ENCODE assay signal across 13 cellular contexts in the genomic region with DNA sequence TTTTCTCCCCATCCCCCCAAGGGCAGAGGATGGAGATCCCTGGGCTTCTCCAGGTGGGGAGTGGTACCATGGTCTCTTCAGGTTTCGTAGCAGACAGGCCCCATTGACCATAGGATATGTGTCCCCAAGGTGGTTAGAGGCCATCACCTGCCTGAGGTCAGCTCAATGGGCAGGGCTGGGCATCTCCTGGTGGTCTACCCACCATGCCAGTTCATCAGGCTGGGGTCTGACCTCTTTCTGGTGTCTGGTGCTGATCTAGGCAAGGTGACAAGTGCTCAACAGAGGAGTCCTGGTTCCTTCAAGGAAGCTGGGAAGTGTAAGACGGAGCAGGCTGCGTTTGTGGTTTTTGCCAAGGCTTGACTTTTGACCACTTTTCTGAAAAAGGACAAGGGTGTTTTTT.
DNase-seq lines count a peak whose midpoint lies in the region; ATAC-seq and TF ChIP-seq lines count a peak whose summit lies in the region.
"Had no signal": no experiment of that assay in that cellular context is flagged by ENCODE, and none has a peak within 500 bp of the region (broad histone marks: within the 10 kb centered on the region; RNA-seq: fewer than 3 reads in every experiment).

No MANE protein-coding gene starts in this region.

- H3K27ac ChIP-seq in CD8-positive, alpha-beta T cell (ENCODE audit: low read depth, low read length): no peak overlapping the region
- H3K27ac ChIP-seq in PC-9 (peak overlapping the region; percentile 18; the same call in 1 of the 2 replicates), esophagus (ENCODE audit: low read depth in 2 of 2, low read length in 1 of 2) (peak overlapping the region; percentile 47 to 68), sigmoid colon (peak overlapping the region; percentile 69 to 85 (median 82))

- no peak for TF ChIP-seq POLR2A in sigmoid colon (IDR thresholded peaks at IDR 0.05)

- no peaks in the 10 kb centered on the region for H3K9me2 ChIP-seq in PC-9 (ENCODE audit: insufficient read depth)

- CTCF ChIA-PET in CD8-positive, alpha-beta T cell (lab: Charles Lee): interaction anchor here (2.1 kb wide), 1 partner anchor 190 kb away, joined by 7 read pairs; no protein-coding TSS in a partner anchor
- CTCF ChIA-PET in PC-9 (lab: Charles Lee): no interaction called here

- H3K36me3 Mint-ChIP-seq in CD8-positive, alpha-beta T cell: peaks cover 2% of the 10 kb centered on the region

- H3K9me3 Mint-ChIP-seq in CD8-positive, alpha-beta T cell: no peaks in the 10 kb centered on the region

- WGBS in esophagus, 2 donors: 91% methylated on average over 3 of the region's 3 CpGs
- 87 to 91% methylated on average over 3 of the region's 3 CpGs for WGBS in sigmoid colon, 2 donors

- BruUV-seq in PC-9 (replicated peaks; lab: Mats Ljungman, UMichigan): no TSS peak

- H3K4me2 ChIP-seq in PC-9: no peak overlapping the region

- no peak for ATAC-seq in CD8-positive, alpha-beta T cell
- ATAC-seq: left colon, pancreas had no signal

- peaks cover 100% of the 10 kb centered on the region for H3K79me2 ChIP-seq in PC-9 (ENCODE audit: low read depth)

- no peaks in the 10 kb centered on the region for H3K27me3 ChIP-seq in CD8-positive, alpha-beta T cell (ENCODE audit: insufficient read depth, low read length)
- no peaks in the 10 kb centered on the region for H3K27me3 ChIP-seq in PC-9 (ENCODE audit: insufficient read depth, low read depth)
- H3K27me3 ChIP-seq in esophagus (ENCODE audit: control insufficient read depth in 1 of 2, insufficient read depth in 2 of 2, low read length in 2 of 2): no peaks in the 10 kb centered on the region
- H3K27me3 ChIP-seq in sigmoid colon: no peaks in the 10 kb centered on the region
- H3K27me3 ChIP-seq: pancreas, tibial artery had no signal

- peaks cover 81% of the 10 kb centered on the region for H3K4me1 Mint-ChIP-seq in CD8-positive, alpha-beta T cell (ENCODE audit: low read depth)

- H2AFZ ChIP-seq in PC-9: no peak overlapping the region

- POLR2A ChIA-PET in CD8-positive, alpha-beta T cell (lab: Charles Lee): interaction anchor here (0.6 to 1.4 kb wide), 2 partner anchors 18 to 104 kb away, joined by 3 to 4 read pairs; no protein-coding TSS in a partner anchor
- POLR2A ChIA-PET in PC-9 (lab: Charles Lee; ENCODE audit: unreplicated experiment): no interaction called here

- intact Hi-C loops in CD8-positive, alpha-beta T cell (cut with DNase I, micrococcal nuclease): no loop called here
- intact Hi-C loops in PC-9 (cut with micrococcal nuclease; ENCODE audit: unreplicated experiment): no loop called here
- intact Hi-C loops in sigmoid colon (cut with DNase I): loop anchor here (5.0 kb wide), 1 partner anchor 115 kb away; the partner anchor contains the start of genes AAGAB and IQCH

- no peak for DNase-seq in CD8-positive, alpha-beta T cell
- DNase-seq in PC-9: no peak
- peak; percentile 51 for DNase-seq in sigmoid colon
- DNase-seq in GM19240 (ENCODE audit: insufficient read length, low spot score): no peak
- no peak for DNase-seq in NCI-H524 (lab: John Stamatoyannopoulos, UW)
- DNase-seq in NCI-H510A treated with DMSO at 0.1 percent for 48 hours (lab: John Stamatoyannopoulos, UW): no peak
- DNase-seq: DND-41; NCI-H1930; pancreas; stimulated activated CD4-positive, alpha-beta T cell treated with anti-CD3 and anti-CD28 coated beads, Interleukin-4, amount 100 ng/mL, for 1 hour had no signal

- no peak for TF ChIP-seq EP300 in sigmoid colon (IDR thresholded peaks at IDR 0.05)

- no peak for TF ChIP-seq CTCF in CD8-positive, alpha-beta T cell (IDR thresholded peaks at IDR 0.05)
- TF ChIP-seq CTCF in PC-9 (conservative IDR thresholded peaks at IDR 0.05) (no peak), sigmoid colon (IDR thresholded peaks at IDR 0.05) (no peak)

- H3K4me1 ChIP-seq in CD8-positive, alpha-beta T cell (ENCODE audit: insufficient read depth, low read length): peaks cover 43% of the 10 kb centered on the region
- peaks cover 33% of the 10 kb centered on the region for H3K4me1 ChIP-seq in PC-9 (replicated peaks; ENCODE audit: insufficient read depth)
- peaks cover 10 to 24% of the 10 kb centered on the region in 2 donors for H3K4me1 ChIP-seq in esophagus (ENCODE audit: control insufficient read depth in 2 of 2, insufficient read depth in 2 of 2, low read length in 1 of 2)
- peaks cover 0 to 98% (median 97%) of the 10 kb centered on the region in 4 donors for H3K4me1 ChIP-seq in sigmoid colon

- no peaks in the 10 kb centered on the region for H3K36me3 ChIP-seq in CD8-positive, alpha-beta T cell (ENCODE audit: insufficient read depth, low read length)
- H3K36me3 ChIP-seq in PC-9 (ENCODE audit: low read depth) (peaks cover 5% of the 10 kb centered on the region; the same call in 1 of the 2 replicates), esophagus (ENCODE audit: control insufficient read depth in 2 of 2, insufficient read depth in 2 of 2, low read length in 1 of 2) (peaks cover 0 to 3% of the 10 kb centered on the region in 2 donors), sigmoid colon (no peaks in the 10 kb centered on the region)
- H3K36me3 ChIP-seq: pancreas, tibial artery had no signal

- no peaks in the 10 kb centered on the region; the same call in none of the 2 replicates for H4K20me1 ChIP-seq in PC-9 (ENCODE audit: insufficient read depth)

- no peaks in the 10 kb centered on the region for H3K9me3 ChIP-seq in CD8-positive, alpha-beta T cell (ENCODE audit: low read length)
- no peaks in the 10 kb centered on the region for H3K9me3 ChIP-seq in PC-9 (ENCODE audit: insufficient read depth, low read depth)
- H3K9me3 ChIP-seq in esophagus (ENCODE audit: control insufficient read depth in 2 of 2, insufficient read depth in 1 of 2, low read depth in 1 of 2, low read length in 1 of 2): no peaks in the 10 kb centered on the region
- H3K9me3 ChIP-seq in sigmoid colon: no peaks in the 10 kb centered on the region
- H3K9me3 ChIP-seq: pancreas, tibial artery had no signal

- peaks cover 24% of the 10 kb centered on the region; the same call in 1 of the 2 replicates for H3F3A ChIP-seq in PC-9 (ENCODE audit: insufficient read depth, low read depth)

- peak overlapping the region; percentile 56 for H3K27ac Mint-ChIP-seq in CD8-positive, alpha-beta T cell

- H3K4me3 ChIP-seq in CD8-positive, alpha-beta T cell (ENCODE audit: low read depth, low read length): no peak overlapping the region
- H3K4me3 ChIP-seq in PC-9 (no peak overlapping the region), esophagus (ENCODE audit: low read depth in 1 of 2, low read length in 2 of 2) (no peak overlapping the region), sigmoid colon (no peak overlapping the region)
- H3K4me3 ChIP-seq: pancreas, tibial artery had no signal

- H3K4me3 Mint-ChIP-seq in CD8-positive, alpha-beta T cell: no peak overlapping the region

- H3K27me3 Mint-ChIP-seq in CD8-positive, alpha-beta T cell (ENCODE audit: low read depth): no peaks in the 10 kb centered on the region
